Comparison of ENCODE assay signal across 26 cellular contexts in the genomic region with DNA sequence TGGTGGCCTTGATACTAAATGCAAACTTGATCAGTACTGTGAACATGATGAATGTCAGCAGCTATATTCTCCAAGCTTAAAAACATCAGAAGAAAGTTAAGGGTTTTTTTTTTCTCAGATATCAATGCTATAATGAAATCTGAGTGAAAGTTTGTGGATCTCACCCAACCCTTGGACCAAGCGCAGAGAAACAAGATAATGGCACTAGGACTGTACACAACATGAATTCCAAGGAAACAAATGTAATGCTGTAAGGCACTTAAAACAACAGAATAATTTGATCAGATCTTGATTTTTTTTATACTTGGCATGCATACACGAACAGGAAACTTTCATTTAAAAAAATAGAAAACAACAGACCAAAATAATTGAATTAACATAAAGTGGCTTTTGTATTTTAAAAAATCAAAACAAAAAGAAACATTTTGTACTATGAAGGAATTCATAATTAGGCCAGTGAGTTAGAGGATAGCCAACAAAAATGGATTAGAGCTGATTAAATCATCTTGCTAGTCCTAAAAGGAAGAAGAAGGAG.
DNase-seq lines count a peak whose midpoint lies in the region; ATAC-seq and TF ChIP-seq lines count a peak whose summit lies in the region.
"Had no signal": no experiment of that assay in that cellular context is flagged by ENCODE, and none has a peak within 500 bp of the region (broad histone marks: within the 10 kb centered on the region; RNA-seq: fewer than 3 reads in every experiment).

No MANE protein-coding gene starts in this region.

- no peaks in the 10 kb centered on the region for H3K9me3 Mint-ChIP-seq in activated naive CD4-positive, alpha-beta T cell treated with anti-CD3 and anti-CD28 coated beads, Interleukin-2, amount 10 ng/mL, durations not matched to agents 7 days and 5 days

- H3K27me3 Mint-ChIP-seq in activated naive CD4-positive, alpha-beta T cell treated with anti-CD3 and anti-CD28 coated beads, Interleukin-2, amount 10 ng/mL, durations not matched to agents 7 days and 5 days: no peaks in the 10 kb centered on the region
- H3K27me3 Mint-ChIP-seq: CD4-positive, alpha-beta memory T cell; CD4-positive, CD25-positive, alpha-beta regulatory T cell; CD8-positive, alpha-beta memory T cell had no signal

- H3K27me3 ChIP-seq in right atrium auricular region: no peaks in the 10 kb centered on the region
- H3K27me3 ChIP-seq: BE2C, BLaER1 had no signal

- H3K4me1 Mint-ChIP-seq in activated naive CD4-positive, alpha-beta T cell treated with anti-CD3 and anti-CD28 coated beads, Interleukin-2, amount 10 ng/mL, durations not matched to agents 7 days and 5 days: no peaks in the 10 kb centered on the region
- H3K4me1 Mint-ChIP-seq: CD14-positive monocyte; CD4-positive, alpha-beta memory T cell; CD4-positive, CD25-positive, alpha-beta regulatory T cell; CD8-positive, alpha-beta memory T cell had no signal

- CTCF ChIA-PET in activated naive CD4-positive, alpha-beta T cell treated with anti-CD3 and anti-CD28 coated beads, Interleukin-2, amount 10 ng/mL, durations not matched to agents 7 days and 5 days (lab: Charles Lee): no interaction called here

- ATAC-seq in Right ventricle myocardium superior (ENCODE audit: poor library complexity): peak; percentile 73
- ATAC-seq in left ventricle myocardium superior: peak; percentile 53
- no peak for ATAC-seq in left cardiac atrium
- ATAC-seq in GM21390 (IDR thresholded peaks at IDR 0.05; ENCODE audit: unreplicated experiment): no peak
- ATAC-seq: GM12878 had no signal

- peak overlapping the region; percentile 75 for H3K27ac Mint-ChIP-seq in activated naive CD4-positive, alpha-beta T cell treated with anti-CD3 and anti-CD28 coated beads, Interleukin-2, amount 10 ng/mL, durations not matched to agents 7 days and 5 days
- H3K27ac Mint-ChIP-seq: CD14-positive monocyte; CD4-positive, alpha-beta memory T cell; CD4-positive, CD25-positive, alpha-beta regulatory T cell; CD8-positive, alpha-beta memory T cell had no signal

- peaks cover 0 to 7% of the 10 kb centered on the region in 2 donors for H3K9me3 ChIP-seq in right atrium auricular region
- H3K9me3 ChIP-seq: BE2C, BLaER1 had no signal

- intact Hi-C loops in Right ventricle myocardium superior (cut with DNase I) (no loop called here), left ventricle myocardium superior (cut with micrococcal nuclease) (no loop called here), left cardiac atrium (cut with DNase I) (no loop called here)

- no peak for DNase-seq in activated naive CD4-positive, alpha-beta T cell treated with anti-CD3 and anti-CD28 coated beads, Interleukin-2, amount 10 ng/mL, durations not matched to agents 7 days and 5 days
- no peak for DNase-seq in activated naive CD4-positive, alpha-beta T cell treated with anti-CD3 and anti-CD28 coated beads, Interleukin-2, amount 50 U/mL, for 16 hours
- DNase-seq in Right ventricle myocardium superior: no peak
- no peak for DNase-seq in right atrium auricular region (ENCODE audit: low spot score)
- no peak for DNase-seq in left ventricle myocardium superior
- no peak for DNase-seq in left cardiac atrium
- DNase-seq in dedifferentiated amniotic fluid mesenchymal stem cell (ENCODE audit: extremely low spot score): peak; percentile 6
- DNase-seq: 8988T; ACHN; BE2C; C1 segment of cervical spinal cord; CD4-positive, alpha-beta memory T cell; CD4-positive, CD25-positive, alpha-beta regulatory T cell; CD8-positive, alpha-beta memory T cell; COR-L47; DMS 273 treated with DMSO at 0.1 percent for 48 hours; DMS153; DMS53; DMS79; DND-41; EL; GDM1 had no signal

- no peaks in the 10 kb centered on the region for H3K36me3 ChIP-seq in right atrium auricular region
- H3K36me3 ChIP-seq: BE2C, BLaER1 had no signal

- no peak overlapping the region for H3K4me3 Mint-ChIP-seq in activated naive CD4-positive, alpha-beta T cell treated with anti-CD3 and anti-CD28 coated beads, Interleukin-2, amount 10 ng/mL, durations not matched to agents 7 days and 5 days
- H3K4me3 Mint-ChIP-seq: CD14-positive monocyte; CD4-positive, alpha-beta memory T cell; CD4-positive, CD25-positive, alpha-beta regulatory T cell; CD8-positive, alpha-beta memory T cell had no signal

- TF ChIP-seq CTCF in right atrium auricular region (IDR thresholded peaks at IDR 0.05): no peak

- peak overlapping the region in 1 of 2 donors; percentile 17 for H3K27ac ChIP-seq in right atrium auricular region
- H3K27ac ChIP-seq: BLaER1 had no signal

- no peak overlapping the region for H3K4me3 ChIP-seq in right atrium auricular region
- H3K4me3 ChIP-seq: BLaER1, GM12878 had no signal

- H3K4me1 ChIP-seq in right atrium auricular region: no peaks in the 10 kb centered on the region
- H3K4me1 ChIP-seq: BE2C, BLaER1 had no signal

- no peaks in the 10 kb centered on the region for H3K36me3 Mint-ChIP-seq in activated naive CD4-positive, alpha-beta T cell treated with anti-CD3 and anti-CD28 coated beads, Interleukin-2, amount 10 ng/mL, durations not matched to agents 7 days and 5 days
- H3K36me3 Mint-ChIP-seq: CD14-positive monocyte; CD4-positive, alpha-beta memory T cell; CD4-positive, CD25-positive, alpha-beta regulatory T cell; CD8-positive, alpha-beta memory T cell had no signal

Comparison
In these comparisons a context has a peak if more than half of its experiments do, and no peak if none do; other contexts are left out.
1. ATAC-seq: peak in Right ventricle myocardium superior (single experiment) and left ventricle myocardium superior (single experiment); none in left cardiac atrium (0 of 2) and GM21390 (single experiment).